In the genomic region with DNA sequence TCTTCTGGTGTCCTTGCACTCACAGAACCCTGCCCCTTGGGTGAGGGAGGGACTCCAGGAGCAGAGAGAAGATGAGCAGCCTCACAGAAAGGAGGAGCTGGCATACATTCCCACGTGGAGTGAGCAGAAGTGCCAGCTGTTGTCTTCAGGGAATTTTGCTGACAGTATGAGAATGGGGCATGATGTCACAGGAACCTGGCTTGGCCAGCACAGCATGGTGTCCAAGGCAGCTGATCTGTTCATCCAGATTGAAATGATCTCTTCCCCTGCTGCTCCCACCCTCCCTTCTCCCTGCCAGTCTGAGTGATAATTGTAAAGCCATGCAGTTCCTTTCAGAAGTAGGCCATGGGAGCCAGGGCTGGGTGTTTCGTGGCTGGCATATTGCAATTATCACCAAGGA, we compare ENCODE assay signal across 17 cellular contexts. TPM values are rescaled to one million over a fixed set of nuclear protein-coding genes. Genes with fewer than 3 reads are reported as not detected.
A peak's percentile ranks its signal among the peaks of the same experiment; 100 is the strongest.
DNase-seq lines count a peak whose midpoint lies in the region; ATAC-seq, FAIRE-seq and TF ChIP-seq lines count a peak whose summit lies in the region.
"Had no signal": no experiment of that assay in that cellular context is flagged by ENCODE, and none has a peak within 500 bp of the region (broad histone marks: within the 10 kb centered on the region; RNA-seq: fewer than 3 reads in every experiment).

No MANE protein-coding gene starts in this region.

- POLR2A ChIA-PET in A673 (lab: Charles Lee; ENCODE audit: low non-redundant PET): no interaction called here
- POLR2A ChIA-PET in IMR-90 (lab: Charles Lee; ENCODE audit: unreplicated experiment): no interaction called here

- H2BK15ac ChIP-seq in IMR-90 (ENCODE audit: low read depth, low read length): no peak overlapping the region

- no peaks in the 10 kb centered on the region for H3K9me1 ChIP-seq in IMR-90 (ENCODE audit: insufficient read depth, low read length)

- no peak for TF ChIP-seq POLR2A in IMR-90 (IDR thresholded peaks at IDR 0.05; ENCODE audit: low read depth, low read length)

- no peak overlapping the region for H3K14ac ChIP-seq in IMR-90 (replicated peaks; ENCODE audit: low read depth, low read length)

- H3K4me1 ChIP-seq in A673 (ENCODE audit: insufficient read depth, low read length, poor library complexity, severe bottlenecking) (no peaks in the 10 kb centered on the region), IMR-90 (ENCODE audit: control insufficient read depth, insufficient read depth, low read length) (no peaks in the 10 kb centered on the region), astrocyte (ENCODE audit: insufficient read depth, low read length) (no peaks in the 10 kb centered on the region)

- H3K4me1 Mint-ChIP-seq in astrocyte (ENCODE audit: low read depth, unreplicated experiment): no peaks in the 10 kb centered on the region

- no peaks in the 10 kb centered on the region for H4K20me1 ChIP-seq in IMR-90 (ENCODE audit: insufficient read depth, low read length)
- no peaks in the 10 kb centered on the region for H4K20me1 ChIP-seq in astrocyte (ENCODE audit: insufficient read depth, low read length)

- peak overlapping the region; percentile 59 for H3K27ac Mint-ChIP-seq in astrocyte (ENCODE audit: unreplicated experiment)
- H3K27ac Mint-ChIP-seq: CD8-positive, alpha-beta T cell had no signal

- H2AK5ac ChIP-seq in IMR-90 (ENCODE audit: low read depth, low read length): no peak overlapping the region

- ATAC-seq in IMR-90 (ENCODE audit: low read depth) (no peak), GM21717 (IDR thresholded peaks at IDR 0.05; ENCODE audit: unreplicated experiment) (no peak), HG03521 (IDR thresholded peaks at IDR 0.05; ENCODE audit: unreplicated experiment) (no peak), HG03342 (IDR thresholded peaks at IDR 0.05; ENCODE audit: unreplicated experiment) (no peak)
- ATAC-seq: CD8-positive, alpha-beta T cell had no signal

- H3K56ac ChIP-seq in IMR-90 (ENCODE audit: extremely low read depth, insufficient read depth, low read length): no peak overlapping the region

- peak; percentile 51 for DNase-seq in A673 (ENCODE audit: low spot score)
- no peak for DNase-seq in IMR-90
- no peak for DNase-seq in astrocyte (ENCODE audit: low read depth)
- peak; percentile 8 to 22 for DNase-seq in lung microvascular endothelial cell (ENCODE audit: low read depth in 2 of 2)
- DNase-seq in activated CD4-positive, CD25-positive, alpha-beta regulatory T cell treated with anti-CD3 and anti-CD28 coated beads, Interleukin-2, amount 50 U/mL, for 72 hours: no peak
- DNase-seq: CD8-positive, alpha-beta T cell; NCI-H2107; NCI-H226; NCI-H526; SIG-M5 had no signal

- no CpG with 5 or more reads among the region's 2 CpGs for WGBS in IMR-90 (ENCODE audit: extremely low coverage in 2 of 2, insufficient read length in 1 of 2), 2 experiments

- H3K79me1 ChIP-seq in IMR-90 (ENCODE audit: low read depth in 1 of 2, low read length in 2 of 2): no peaks in the 10 kb centered on the region

- H3K9me3 ChIP-seq in A673 (ENCODE audit: low read depth, low read length, poor library complexity, severe bottlenecking) (no peaks in the 10 kb centered on the region), IMR-90 (ENCODE audit: control insufficient read depth, insufficient read depth, low read length) (no peaks in the 10 kb centered on the region), astrocyte (ENCODE audit: insufficient read depth, low read depth, low read length) (no peaks in the 10 kb centered on the region)

- H2BK120ac ChIP-seq in IMR-90 (ENCODE audit: low read depth, low read length): no peak overlapping the region

- dilution Hi-C loops in IMR-90 (cut with HindIII; ENCODE audit: low sequenced_read_pairs, unreplicated experiment): no loop called here

- H3K18ac ChIP-seq in IMR-90 (ENCODE audit: low read depth, low read length): no peak overlapping the region

- TF ChIP-seq CTCF in A673 (conservative IDR thresholded peaks at IDR 0.05; ENCODE audit: low read depth, low read length) (no peak), IMR-90 (conservative IDR thresholded peaks at IDR 0.05; ENCODE audit: low read depth, low read length) (no peak), astrocyte (IDR thresholded peaks at IDR 0.05; ENCODE audit: insufficient read depth, low read depth, low read length) (no peak)

- H3K4me2 ChIP-seq in IMR-90 (ENCODE audit: low read depth, low read length) (no peak overlapping the region), astrocyte (ENCODE audit: low read length) (no peak overlapping the region)

- H4K5ac ChIP-seq in IMR-90 (ENCODE audit: low read depth, low read length): no peak overlapping the region

- no peak overlapping the region for H3K27ac ChIP-seq in A673 (ENCODE audit: low read depth, low read length, poor library complexity, severe bottlenecking)
- H3K27ac ChIP-seq in IMR-90 (ENCODE audit: insufficient read depth, low read length): no peak overlapping the region
- no peak overlapping the region for H3K27ac ChIP-seq in astrocyte (ENCODE audit: low read depth, low read length)

- no peak overlapping the region for H2AK9ac ChIP-seq in IMR-90 (replicated peaks; ENCODE audit: low read depth, low read length, poor library complexity)

- H3K9ac ChIP-seq in IMR-90 (ENCODE audit: low read depth, low read length): no peak overlapping the region
- H3K9ac ChIP-seq in astrocyte (ENCODE audit: low read length): no peak overlapping the region

- H3K4me3 ChIP-seq in A673 (ENCODE audit: low read depth, low read length, poor library complexity, severe bottlenecking): no peak overlapping the region
- H3K4me3 ChIP-seq in IMR-90 (ENCODE audit: insufficient read depth, low read depth, low read length): no peak overlapping the region
- no peak overlapping the region for H3K4me3 ChIP-seq in astrocyte (ENCODE audit: insufficient read depth, low read depth, low read length)

- H3K4me3 Mint-ChIP-seq in astrocyte (ENCODE audit: unreplicated experiment): no peak overlapping the region
- H3K4me3 Mint-ChIP-seq: CD8-positive, alpha-beta T cell had no signal

- H3K79me2 ChIP-seq in astrocyte (ENCODE audit: insufficient read depth, low read length): no peaks in the 10 kb centered on the region

- H3K9me3 Mint-ChIP-seq in astrocyte (ENCODE audit: unreplicated experiment): no peaks in the 10 kb centered on the region
- H3K9me3 Mint-ChIP-seq: CD8-positive, alpha-beta T cell had no signal

- BruUV-seq in A673 (replicated peaks; lab: Mats Ljungman, UMichigan) (no TSS peak), IMR-90 (replicated peaks; lab: Mats Ljungman, UMichigan) (no TSS peak)

- no peaks in the 10 kb centered on the region for H3K36me3 Mint-ChIP-seq in astrocyte (ENCODE audit: low read depth, unreplicated experiment)
- H3K36me3 Mint-ChIP-seq: CD8-positive, alpha-beta T cell had no signal

- H2BK5ac ChIP-seq in IMR-90 (ENCODE audit: low read depth, low read length, poor library complexity, severe bottlenecking): no peak overlapping the region

- CTCF ChIA-PET in A673 (lab: Charles Lee) (no interaction called here), IMR-90 (lab: Yijun Ruan, JAX) (no interaction called here)

- H2AFZ ChIP-seq in IMR-90 (replicated peaks; ENCODE audit: low read length, poor library complexity) (no peak overlapping the region), astrocyte (ENCODE audit: low read depth, low read length) (no peak overlapping the region)

- H3K4ac ChIP-seq in IMR-90 (ENCODE audit: low read depth, low read length): no peak overlapping the region

- no peak for TF ChIP-seq RAD21 in IMR-90 (IDR thresholded peaks at IDR 0.05; ENCODE audit: low read length)

- no peak overlapping the region for H2BK20ac ChIP-seq in IMR-90 (ENCODE audit: low read depth, low read length)

- H3K27me3 ChIP-seq in A673 (replicated peaks; ENCODE audit: insufficient read depth, low read depth, low read length, poor library complexity) (peaks cover 46% of the 10 kb centered on the region), IMR-90 (ENCODE audit: control insufficient read depth, insufficient read depth, low read length) (peaks cover 8% of the 10 kb centered on the region), astrocyte (ENCODE audit: insufficient read depth, low read length) (peaks cover 26% of the 10 kb centered on the region)

- H3K36me3 ChIP-seq in A673 (ENCODE audit: insufficient read depth, low read length, poor library complexity, severe bottlenecking) (no peaks in the 10 kb centered on the region), IMR-90 (ENCODE audit: control insufficient read depth, insufficient read depth, low read length) (no peaks in the 10 kb centered on the region), astrocyte (ENCODE audit: insufficient read depth, low read length) (no peaks in the 10 kb centered on the region)

- peak; percentile 39 for FAIRE-seq in astrocyte (lab: Jason Lieb, UNC)
- FAIRE-seq: H54 had no signal

- intact Hi-C loops in A673 (cut with micrococcal nuclease; ENCODE audit: unreplicated experiment) (no loop called here), IMR-90 (cut with micrococcal nuclease) (no loop called here)

- no peak overlapping the region for H4K8ac ChIP-seq in IMR-90 (ENCODE audit: low read depth in 2 of 2, low read length in 2 of 2)

- in situ Hi-C loops in IMR-90 (cut with MboI; ENCODE audit: low sequenced_read_pairs): no loop called here

- H4K91ac ChIP-seq in IMR-90 (ENCODE audit: insufficient read depth, low read depth, low read length): no peak overlapping the region

- H3K23ac ChIP-seq in IMR-90 (ENCODE audit: low read depth, low read length): no peak overlapping the region

- H3K27me3 Mint-ChIP-seq in astrocyte (ENCODE audit: low read depth, unreplicated experiment): peaks cover 17% of the 10 kb centered on the region

TF ChIP-seq in IMR-90, 13 proteins besides CTCF, POLR2A, EP300 and RAD21:
- TF ChIP-seq MXI1 (IDR thresholded peaks at IDR 0.05; ENCODE audit: borderline replicate concordance, low read depth, low read length): no peak
- no peak for TF ChIP-seq NFE2L2 (IDR thresholded peaks at IDR 0.05; ENCODE audit: low read depth, low read length)
- no peak for TF ChIP-seq MAZ (IDR thresholded peaks at IDR 0.05; ENCODE audit: borderline replicate concordance, low read depth, low read length)
- TF ChIP-seq MAFK (IDR thresholded peaks at IDR 0.05; ENCODE audit: low read depth, low read length): 0 out of 2 replicates have a peak, but pooled peaks have one; percentile 44
- TF ChIP-seq RCOR1 (IDR thresholded peaks at IDR 0.05; ENCODE audit: insufficient replicate concordance, low read length): no peak
- no peak for TF ChIP-seq SMC3 (IDR thresholded peaks at IDR 0.05; ENCODE audit: low read depth, low read length)

RNA-seq across cellular contexts. Expression of a gene that starts 53.3 kb away (rescaled TPM):
- total RNA-seq in A673 (2021): not detected in 2 replicates
- total RNA-seq in IMR-90 (2012; rRNA removed): not detected in 2 replicates
- not detected in 2 replicates for polyA plus RNA-seq in IMR-90 (2012; rRNA removed)
- polyA plus RNA-seq in IMR-90 (2012; cell fraction: cytosol; rRNA removed): not detected in 2 replicates
- polyA plus RNA-seq in IMR-90 (2012; cell fraction: nucleus; rRNA removed; ENCODE audit: low replicate concordance): 0.02 TPM in 1 of 2 replicates, not detected in the other
- 0.48 and 1.00 TPM in 2 replicates for total RNA-seq in astrocyte
- total RNA-seq in lung microvascular endothelial cell: not detected in 2 replicates
- total RNA-seq: CD8-positive, alpha-beta T cell; RPMI7951 had no signal
- polyA plus RNA-seq: AG04450, BJ had no signal

Comparison
In these comparisons a context has a peak if more than half of its experiments do, and no peak if none do; other contexts are left out.
1. DNase-seq: peak in A673 (single experiment) and lung microvascular endothelial cell (2 of 2); none in IMR-90 (single experiment), astrocyte (single experiment) and activated CD4-positive, CD25-positive, alpha-beta regulatory T cell treated with anti-CD3 and anti-CD28 coated beads, Interleukin-2, amount 50 U/mL, for 72 hours (single experiment).